15 cellular contexts compared by ENCODE assay signal in the genomic region with DNA sequence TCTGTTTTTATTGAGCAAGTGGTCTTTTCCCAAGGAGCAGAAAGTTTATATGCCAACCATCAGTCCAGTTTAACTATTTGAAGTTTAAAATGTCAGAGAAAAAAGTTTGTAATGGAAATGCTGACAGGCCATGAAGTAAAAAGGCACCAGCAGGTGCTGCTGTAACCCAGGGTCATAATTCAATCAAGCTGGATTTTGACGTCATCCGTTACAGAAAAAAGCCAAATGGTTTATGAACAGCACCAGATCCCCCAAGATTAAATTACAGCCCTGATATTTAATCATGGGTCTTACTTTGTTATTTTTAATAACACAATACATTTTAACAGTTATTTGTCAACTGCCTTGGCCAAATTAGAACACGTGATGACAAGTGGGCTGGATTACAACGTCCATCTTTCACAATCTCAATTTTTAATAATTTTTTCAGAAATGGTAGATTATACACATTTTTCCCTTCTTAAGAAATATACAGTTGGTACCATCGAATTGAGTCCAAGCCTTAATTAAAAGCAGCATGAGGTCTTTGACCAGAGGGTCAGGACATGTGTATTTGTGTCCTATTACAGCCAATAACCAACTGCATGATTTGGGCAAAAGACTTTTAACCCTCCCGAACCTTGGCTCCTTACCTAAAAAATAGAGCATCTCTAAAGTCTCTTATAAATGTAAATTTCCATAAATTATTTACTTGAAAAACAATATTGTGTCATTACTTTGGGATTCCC. TPM values are rescaled to one million over a fixed set of nuclear protein-coding genes. Genes with fewer than 3 reads are reported as not detected.
A peak's percentile ranks its signal among the peaks of the same experiment; 100 is the strongest.
DNase-seq lines count a peak whose midpoint lies in the region; ATAC-seq and TF ChIP-seq lines count a peak whose summit lies in the region.
"Had no signal": no experiment of that assay in that cellular context is flagged by ENCODE, and none has a peak within 500 bp of the region (broad histone marks: within the 10 kb centered on the region; RNA-seq: fewer than 3 reads in every experiment).

No MANE protein-coding gene starts in this region.

- H3K9me3 ChIP-seq in Karpas-422 (ENCODE audit: low read length) (no peaks in the 10 kb centered on the region), iPS-20b (ENCODE audit: insufficient read depth, low read depth, low read length) (no peaks in the 10 kb centered on the region)

- 0 out of 2 replicates have a peak, but pooled peaks have one; percentile 13 for TF ChIP-seq CTCF in AG10803 (conservative IDR thresholded peaks at IDR 0.05; ENCODE audit: low read length)
- peak in 8 of 56 donors; percentile 4 to 34 (median 14) for TF ChIP-seq CTCF in dorsolateral prefrontal cortex (IDR thresholded peaks at IDR 0.05 in 54 of 56, conservative IDR thresholded peaks at IDR 0.05 in 2 of 56; ENCODE audit: low read depth in 1 of 56, partially characterized antibody in 56 of 56)

- H3K4me3 ChIP-seq in AG10803 (ENCODE audit: low read length) (no peak overlapping the region), Karpas-422 (ENCODE audit: low read length) (no peak overlapping the region), iPS-20b (ENCODE audit: low read length) (0 out of 2 replicates have a peak overlapping the region, but pooled peaks have one; percentile 11), dorsolateral prefrontal cortex (peak overlapping the region in 1 of 59 donors; percentile 2)

- DNase-seq in AG10803 (ENCODE audit: low read depth), result no peak
- DNase-seq in Karpas-422, result no peak
- DNase-seq in SK-MEL-5 (ENCODE audit: low read depth, low spot score), result peak; percentile 37
- no peak for DNase-seq in dorsolateral prefrontal cortex
- DNase-seq in D341Med (ENCODE audit: low spot score), result no peak
- DNase-seq in foreskin melanocyte, result no peak
- DNase-seq: activated CD4-positive, alpha-beta T cell treated with anti-CD3 and anti-CD28 coated beads for 36 hours; activated effector memory CD4-positive, alpha-beta T cell treated with Interleukin-2 at 50 U/mL for 16 hours; central memory CD4-positive, alpha-beta T cell; kidney glomerular epithelial cell; NCI-H345; stimulated activated CD4-positive, alpha-beta T cell treated with anti-CD3 and anti-CD28 coated beads, Interleukin-12 subunit alpha, Interleukin-12 subunit beta, amount 100 ng/mL, for 4 hours had no signal

- in situ Hi-C loops in SK-MEL-5 (cut with HindIII; ENCODE audit: low pct_unique_long_range_greater_than_20kb, low sequenced_read_pairs), result no loop called here

- intact Hi-C loops in dorsolateral prefrontal cortex (cut with DNase I), result no loop called here

- no peaks in the 10 kb centered on the region for H3K9me2 ChIP-seq in Karpas-422 (replicated peaks; ENCODE audit: insufficient read depth, low read length)

- ATAC-seq in HG02884 (IDR thresholded peaks at IDR 0.05; ENCODE audit: unreplicated experiment), result no peak
- ATAC-seq: activated CD4-positive, alpha-beta T cell treated with anti-CD3 and anti-CD28 coated beads for 36 hours; HCT116 had no signal

- no peaks in the 10 kb centered on the region for H3K27me3 ChIP-seq in Karpas-422 (ENCODE audit: low read length)
- H3K27me3 ChIP-seq in iPS-20b (ENCODE audit: insufficient read depth, low read length), result no peaks in the 10 kb centered on the region
- no peaks in the 10 kb centered on the region for H3K27me3 ChIP-seq in dorsolateral prefrontal cortex

- H3K27ac ChIP-seq in Karpas-422 (ENCODE audit: low read length), result peak overlapping the region; percentile 14; the same call in 1 of the 2 replicates
- no peak overlapping the region for H3K27ac ChIP-seq in iPS-20b (ENCODE audit: low read length)
- H3K27ac ChIP-seq in dorsolateral prefrontal cortex, result peak overlapping the region in 15 of 59 donors; percentile 0 to 49 (median 15)

- H2AFZ ChIP-seq in Karpas-422 (ENCODE audit: low read length), result no peak overlapping the region

- H3K9ac ChIP-seq in Karpas-422 (ENCODE audit: low read length), result no peak overlapping the region
- no peak overlapping the region for H3K9ac ChIP-seq in iPS-20b (ENCODE audit: low read depth, low read length)

- no peaks in the 10 kb centered on the region for H4K20me1 ChIP-seq in Karpas-422 (ENCODE audit: insufficient read depth, low read depth, low read length)

- peaks cover 74% of the 10 kb centered on the region for H3K4me1 ChIP-seq in Karpas-422 (ENCODE audit: low read length)
- H3K4me1 ChIP-seq in iPS-20b (ENCODE audit: insufficient read depth, low read length), result peaks cover 59% of the 10 kb centered on the region

- peaks cover 94% of the 10 kb centered on the region for H3K79me2 ChIP-seq in Karpas-422 (ENCODE audit: low read length)

- H3K36me3 ChIP-seq in Karpas-422 (ENCODE audit: insufficient read depth, low read length) (peaks cover 64% of the 10 kb centered on the region), iPS-20b (ENCODE audit: insufficient read depth, low read depth, low read length) (peaks cover 60% of the 10 kb centered on the region)

- peak overlapping the region; percentile 22 for H3K4me2 ChIP-seq in Karpas-422 (ENCODE audit: low read depth, low read length, poor library complexity, severe bottlenecking)

RNA-seq across cellular contexts. Expression of gene TCF4, which starts 10.0 kb away (rescaled TPM):
- 181 and 261 TPM in 2 replicates for total RNA-seq in Karpas-422 (2014; rRNA removed; shearing (Covaris generic); ENCODE audit: low replicate concordance)
- 0.98 and 1.8 TPM in 2 replicates for total RNA-seq in SK-MEL-5 (2014; rRNA removed; shearing (Covaris generic))
- polyA plus RNA-seq in SK-MEL-5 (2015; cell fraction: cytosol; rRNA removed), result 3.1 and 3.4 TPM in 2 replicates
- 1.3 and 1.7 TPM in 2 replicates for polyA plus RNA-seq in SK-MEL-5 (2015; cell fraction: nucleus; rRNA removed)
- 100 to 1,000 TPM; 194 to 363 (median 265) TPM for total RNA-seq in dorsolateral prefrontal cortex

Comparison
In these comparisons a context has a peak if more than half of its experiments do, and no peak if none do; other contexts are left out.
1. RNA of gene TCF4, which starts 10.0 kb away (total RNA-seq): 194 to 363 TPM in dorsolateral prefrontal cortex and 181 to 261 TPM in Karpas-422; 0.98 to 1.8 TPM in SK-MEL-5; every median in the first group is over 10 times any median in the second.